8 cellular contexts compared by ENCODE assay signal in genomic region chr9:117782931-117783788, GRCh38.
A peak's percentile ranks its signal among the peaks of the same experiment; 100 is the strongest.
DNase-seq lines count a peak whose midpoint lies in the region; ATAC-seq, FAIRE-seq and TF ChIP-seq lines count a peak whose summit lies in the region.

No MANE protein-coding gene starts in this region.

- H3K9me3 ChIP-seq in esophagus (ENCODE audit: control insufficient read depth in 2 of 2, insufficient read depth in 1 of 2, low read depth in 1 of 2, low read length in 1 of 2): no peaks in the 10 kb centered on the region

- peak; percentile 68 for ATAC-seq in GM21360 (IDR thresholded peaks at IDR 0.05; ENCODE audit: unreplicated experiment)

- 13 to 21% methylated on average over 10 of the region's 10 CpGs for WGBS in esophagus, 2 donors

- H3K4me1 ChIP-seq in esophagus (ENCODE audit: control insufficient read depth in 2 of 2, insufficient read depth in 2 of 2, low read length in 1 of 2): no peaks in the 10 kb centered on the region

- no peak for FAIRE-seq in D721Med (lab: Jason Lieb, UNC)

- H3K27me3 ChIP-seq in esophagus (ENCODE audit: control insufficient read depth in 1 of 2, insufficient read depth in 2 of 2, low read length in 2 of 2): no peaks in the 10 kb centered on the region

- no peak for DNase-seq in D721Med (ENCODE audit: insufficient read length, low spot score)
- peak; percentile 70 for DNase-seq in HK-2 (ENCODE audit: unreplicated experiment)
- peak; percentile 80 for DNase-seq in NOMO-1 treated with dmso at 0.1 percent for 144 hours (lab: John Stamatoyannopoulos, UW; ENCODE audit: unreplicated experiment)
- DNase-seq in activated T-cell treated with anti-CD3 and anti-CD28 coated beads for 24 hours (ENCODE audit: low read depth): peak; percentile 25
- peak; percentile 81 for DNase-seq in myocyte (ENCODE audit: low read depth)
- peak; percentile 6 to 57 (median 41) for DNase-seq in stimulated activated naive CD4-positive, alpha-beta T cell (lab: John Stamatoyannopoulos, UW)

- TF ChIP-seq CTCF in D721Med (IDR thresholded peaks at IDR 0.05; ENCODE audit: insufficient read depth, missing control alignments): peak; percentile 97

- peak overlapping the region; percentile 27 to 35 for H3K4me3 ChIP-seq in esophagus (ENCODE audit: low read depth in 1 of 2, low read length in 2 of 2)

- H3K36me3 ChIP-seq in esophagus (ENCODE audit: control insufficient read depth in 2 of 2, insufficient read depth in 2 of 2, low read length in 1 of 2): no peaks in the 10 kb centered on the region

- no peak overlapping the region for H3K27ac ChIP-seq in esophagus (ENCODE audit: low read depth in 2 of 2, low read length in 1 of 2)
